ENCODE assay signal across 24 cellular contexts in genomic region chr2:9103663-9104277, GRCh38.
DNase-seq lines count a peak whose midpoint lies in the region; ATAC-seq and TF ChIP-seq lines count a peak whose summit lies in the region.
"Had no signal": no experiment of that assay in that cellular context is flagged by ENCODE, and none has a peak within 500 bp of the region (broad histone marks: within the 10 kb centered on the region; RNA-seq: fewer than 3 reads in every experiment).

No MANE protein-coding gene starts in this region.

- H4K12ac ChIP-seq in trophoblast cell (ENCODE audit: low read depth, low read length) = no peak overlapping the region

- H3K36me3 Mint-ChIP-seq in activated T-cell treated with anti-CD3 and anti-CD28 coated beads, Interleukin-2, amount 50 U/mL, for 72 hours (ENCODE audit: insufficient read depth in 2 of 2) = no peaks in the 10 kb centered on the region
- H3K36me3 Mint-ChIP-seq: activated naive CD4-positive, alpha-beta T cell treated with anti-CD3 and anti-CD28 coated beads, Interleukin-2, amount 50 U/mL, for 72 hours; mesothelial cell of epicardium had no signal

- H3K18ac ChIP-seq in trophoblast cell (ENCODE audit: low read length) = no peak overlapping the region

- POLR2A ChIA-PET in RWPE1 (lab: Yijun Ruan, JAX; ENCODE audit: low non-redundant PET) = no interaction called here

- H3K27me3 ChIP-seq in foreskin keratinocyte (no peaks in the 10 kb centered on the region), trophoblast cell (ENCODE audit: insufficient read depth, low read length) (no peaks in the 10 kb centered on the region)

- no peaks in the 10 kb centered on the region for H3K9me3 Mint-ChIP-seq in activated T-cell treated with anti-CD3 and anti-CD28 coated beads, Interleukin-2, amount 50 U/mL, for 72 hours
- H3K9me3 Mint-ChIP-seq: activated naive CD4-positive, alpha-beta T cell treated with anti-CD3 and anti-CD28 coated beads, Interleukin-2, amount 50 U/mL, for 72 hours; activated T-cell treated with anti-CD3 and anti-CD28 coated beads, Interleukin-2, amount 50 U/mL, for 4 hours; mesothelial cell of epicardium; nephron; stimulated activated naive CD8-positive, alpha-beta T cell treated with anti-CD3 and anti-CD28 coated beads, Interleukin-15, amount 100 ng/mL, for 72 hours had no signal

- H2AFZ ChIP-seq in trophoblast cell (ENCODE audit: insufficient read depth, low read length, poor library complexity) = no peak overlapping the region

- H3K4me3 Mint-ChIP-seq in activated T-cell treated with anti-CD3 and anti-CD28 coated beads, Interleukin-2, amount 50 U/mL, for 72 hours = no peak overlapping the region
- H3K4me3 Mint-ChIP-seq: activated T-cell treated with anti-CD3 and anti-CD28 coated beads, Interleukin-2, amount 50 U/mL, for 4 hours; stimulated activated naive CD8-positive, alpha-beta T cell treated with anti-CD3 and anti-CD28 coated beads, Interleukin-15, amount 100 ng/mL, for 72 hours had no signal

- peaks cover 9% of the 10 kb centered on the region for H3K4me1 Mint-ChIP-seq in activated T-cell treated with anti-CD3 and anti-CD28 coated beads, Interleukin-2, amount 50 U/mL, for 72 hours (ENCODE audit: low read depth)

- H3K4me2 ChIP-seq in trophoblast cell (ENCODE audit: low read length) = peak overlapping the region; percentile 53

- H3K9me3 ChIP-seq in trophoblast cell (ENCODE audit: insufficient read depth, low read depth, low read length) = peaks cover 1% of the 10 kb centered on the region
- H3K9me3 ChIP-seq: prostate gland had no signal

- H3K79me1 ChIP-seq in trophoblast cell (ENCODE audit: low read length) = peaks cover 5% of the 10 kb centered on the region

- H3K4me3 ChIP-seq in trophoblast cell (ENCODE audit: low read depth, low read length) = no peak overlapping the region
- H3K4me3 ChIP-seq: prostate gland had no signal

- DNase-seq in ELF-1 (ENCODE audit: low read depth, low spot score) (peak; percentile 91), RWPE1 (ENCODE audit: low spot score) (peak; percentile 33), foreskin keratinocyte (no peak), trophoblast cell (peak; percentile 98 to 99), T-helper 1 cell (no peak), CD1c-positive myeloid dendritic cell (ENCODE audit: extremely low spot score) (no peak)
- no peak for DNase-seq in activated CD4-positive, alpha-beta T cell treated with anti-CD3 and anti-CD28 coated beads, Interleukin-2, amount 50 U/mL, for 4 hours
- no peak for DNase-seq in activated T-cell treated with anti-CD3 and anti-CD28 coated beads, Interleukin-2, amount 50 U/mL, for 72 hours
- DNase-seq: activated CD4-positive, alpha-beta T cell treated with anti-CD3 and anti-CD28 coated beads, Interleukin-2, amount 50 U/mL, for 48 hours; activated T-cell treated with anti-CD3 and anti-CD28 coated beads, Interleukin-2, amount 50 U/mL, for 4 hours; DND-41; hippocampal formation; Karpas-422; left cardiac atrium; NCI-H1092 treated with DMSO at 0.1 percent for 48 hours; NCI-H2081; NK-92 treated with Interleukin-12 subunit alpha and Interleukin-12 subunit beta, amount 100 ng/mL, for 24 hours; RPMI8226; stimulated activated CD4-positive, alpha-beta T cell treated with anti-CD3 and anti-CD28 coated beads, Interleukin-4, amount 100 ng/mL, for 1 hour; stimulated activated naive CD8-positive, alpha-beta T cell treated with anti-CD3 and anti-CD28 coated beads, Interleukin-15, amount 100 ng/mL, for 72 hours had no signal

- no peak overlapping the region for H2AK5ac ChIP-seq in trophoblast cell (ENCODE audit: low read length)

- H3K27ac ChIP-seq in RWPE1 (0 out of 2 replicates have a peak overlapping the region, but pooled peaks have one; percentile 5), foreskin keratinocyte (peak overlapping the region; percentile 42), trophoblast cell (ENCODE audit: low read depth, low read length) (peak overlapping the region; percentile 71)
- H3K27ac ChIP-seq: prostate gland had no signal

- peak overlapping the region; percentile 65 for H4K91ac ChIP-seq in trophoblast cell (ENCODE audit: low read depth, low read length)

- H3K4me1 ChIP-seq in foreskin keratinocyte = peaks cover 29% of the 10 kb centered on the region
- H3K4me1 ChIP-seq in trophoblast cell (ENCODE audit: control insufficient read depth in 1 of 2, insufficient read depth in 2 of 2, low read length in 2 of 2) = peaks cover 23 to 38% of the 10 kb centered on the region in 2 experiments
- H3K4me1 ChIP-seq: prostate gland had no signal

- no peak for TF ChIP-seq CTCF in RWPE1 (conservative IDR thresholded peaks at IDR 0.05; ENCODE audit: low read depth)
- no peak for TF ChIP-seq CTCF in foreskin keratinocyte (conservative IDR thresholded peaks at IDR 0.05)

- H3K4ac ChIP-seq in trophoblast cell (ENCODE audit: low read depth, low read length) = no peak overlapping the region

- H2BK5ac ChIP-seq in trophoblast cell (ENCODE audit: low read depth, low read length, poor library complexity) = peak overlapping the region; percentile 49

- peak overlapping the region; percentile 58 for H4K8ac ChIP-seq in trophoblast cell (ENCODE audit: low read depth, low read length)

- no peak overlapping the region for H3K23ac ChIP-seq in trophoblast cell (ENCODE audit: low read length)

- peak overlapping the region; percentile 4 for H2BK120ac ChIP-seq in trophoblast cell (ENCODE audit: insufficient read depth, low read length, poor library complexity)

- ATAC-seq in foreskin keratinocyte = peak; percentile 49
- ATAC-seq in activated T-cell treated with anti-CD3 and anti-CD28 coated beads, Interleukin-2, amount 50 U/mL, for 72 hours (replicated peaks in 1 of 2) = no peak
- ATAC-seq: activated naive CD4-positive, alpha-beta T cell treated with anti-CD3 and anti-CD28 coated beads, Interleukin-2, amount 50 U/mL, for 72 hours; activated T-cell treated with anti-CD3 and anti-CD28 coated beads, Interleukin-2, amount 50 U/mL, for 4 hours; left cardiac atrium; stimulated activated naive CD8-positive, alpha-beta T cell treated with anti-CD3 and anti-CD28 coated beads, Interleukin-15, amount 100 ng/mL, for 72 hours had no signal

- no peak overlapping the region for H2BK12ac ChIP-seq in trophoblast cell (ENCODE audit: low read length)

- H3K79me2 ChIP-seq in trophoblast cell (ENCODE audit: control insufficient read depth, insufficient read depth, low read length, poor library complexity) = no peaks in the 10 kb centered on the region

- peak overlapping the region; percentile 1 for H3K14ac ChIP-seq in trophoblast cell (ENCODE audit: low read length)

- H3K36me3 ChIP-seq in trophoblast cell (ENCODE audit: control insufficient read depth in 1 of 2, insufficient read depth in 2 of 2, low read length in 2 of 2) = no peaks in the 10 kb centered on the region
- H3K36me3 ChIP-seq: prostate gland had no signal

- WGBS in trophoblast cell (ENCODE audit: extremely low coverage, insufficient coverage, insufficient read length) = no CpG with 5 or more reads among the region's 14 CpGs

- no peak overlapping the region for H3K9ac ChIP-seq in trophoblast cell (ENCODE audit: low read length)

- no peak overlapping the region for H3K27ac Mint-ChIP-seq in activated T-cell treated with anti-CD3 and anti-CD28 coated beads, Interleukin-2, amount 50 U/mL, for 72 hours
- H3K27ac Mint-ChIP-seq: stimulated activated naive CD8-positive, alpha-beta T cell treated with anti-CD3 and anti-CD28 coated beads, Interleukin-15, amount 100 ng/mL, for 72 hours had no signal

- CTCF ChIA-PET in RWPE1 (lab: Yijun Ruan, JAX) = interaction anchor here (0.6 kb wide), 1 partner anchor 741 kb away, joined by 3 read pairs; no protein-coding TSS in a partner anchor

- no peaks in the 10 kb centered on the region for H3K27me3 Mint-ChIP-seq in activated T-cell treated with anti-CD3 and anti-CD28 coated beads, Interleukin-2, amount 50 U/mL, for 72 hours (ENCODE audit: low read depth)
- H3K27me3 Mint-ChIP-seq: stimulated activated naive CD8-positive, alpha-beta T cell treated with anti-CD3 and anti-CD28 coated beads, Interleukin-15, amount 100 ng/mL, for 72 hours had no signal

Comparison
In these comparisons a context has a peak if more than half of its experiments do, and no peak if none do; other contexts are left out.
1. DNase-seq: peak in ELF-1 (single experiment), RWPE1 (single experiment) and trophoblast cell (2 of 2); none in foreskin keratinocyte (0 of 2), activated CD4-positive, alpha-beta T cell treated with anti-CD3 and anti-CD28 coated beads, Interleukin-2, amount 50 U/mL, for 4 hours (0 of 2), T-helper 1 cell (0 of 5), activated T-cell treated with anti-CD3 and anti-CD28 coated beads, Interleukin-2, amount 50 U/mL, for 72 hours (0 of 2) and CD1c-positive myeloid dendritic cell (single experiment).
2. H3K27ac ChIP-seq: peak in every context shown above with its lines; median percentile 71 in trophoblast cell; 42 in foreskin keratinocyte; 5 in RWPE1.